ENCODE assay signal across 8 cellular contexts in genomic region chr3:173395073-173395411, GRCh38. TPM values are rescaled to one million over a fixed set of nuclear protein-coding genes. Genes with fewer than 3 reads are reported as not detected.
DNase-seq lines count a peak whose midpoint lies in the region; ATAC-seq and TF ChIP-seq lines count a peak whose summit lies in the region.

No MANE protein-coding gene starts in this region.

- H3K4me3 ChIP-seq in AG10803 (ENCODE audit: low read length) (peak overlapping the region; percentile 84), prostate gland (peak overlapping the region; percentile 54 to 73)

- H3K9me3 ChIP-seq in prostate gland = no peaks in the 10 kb centered on the region

- ATAC-seq in GM19023 (IDR thresholded peaks at IDR 0.05; ENCODE audit: unreplicated experiment) (peak; percentile 43), HG03159 (IDR thresholded peaks at IDR 0.05; ENCODE audit: unreplicated experiment) (peak; percentile 28), T-cell (replicated peaks in 1 of 4) (peak in 2 of 4 experiments; percentile 19 to 22)

- H3K36me3 Mint-ChIP-seq in T-cell = no peaks in the 10 kb centered on the region

- intact Hi-C loops in prostate gland (cut with DNase I) = no loop called here

- H3K4me3 Mint-ChIP-seq in T-cell = peak overlapping the region; percentile 37 to 72 (median 64)

- H3K27me3 ChIP-seq in prostate gland (replicated peaks; ENCODE audit: insufficient read depth) = no peaks in the 10 kb centered on the region

- H3K27ac Mint-ChIP-seq in T-cell = no peak overlapping the region

- TF ChIP-seq POLR2A in prostate gland (IDR thresholded peaks at IDR 0.05) = no peak

- POLR2A ChIA-PET in T-cell (lab: Charles Lee) = interaction anchor here in 1 of 2 donors (0.6 kb wide), 1 partner anchor 846 kb away, joined by 3 read pairs; no protein-coding TSS in a partner anchor

- peaks cover 54 to 57% of the 10 kb centered on the region in 2 donors for H3K27me3 Mint-ChIP-seq in T-cell

- WGBS in prostate gland = 2% methylated on average over 10 of the region's 10 CpGs

- peaks cover 29 to 40% (median 31%) of the 10 kb centered on the region in 3 donors for H3K4me1 Mint-ChIP-seq in T-cell

- H3K9me3 Mint-ChIP-seq in T-cell = peaks cover 0 to 4% (median 0%) of the 10 kb centered on the region in 3 donors

- no peak for DNase-seq in AG10803 (ENCODE audit: low read depth)
- no peak for DNase-seq in T-cell
- peak; percentile 37 for DNase-seq in glomerular endothelial cell (ENCODE audit: extremely low read depth, low read depth, low spot score)
- DNase-seq in prostate gland (ENCODE audit: low spot score) = no peak
- DNase-seq in NCI-H1436 treated with DMSO at 0.1 percent for 48 hours (lab: John Stamatoyannopoulos, UW) = no peak
- DNase-seq in islet precursor cell = no peak

- CTCF ChIA-PET in T-cell (lab: Charles Lee) = no interaction called here

- peak overlapping the region; percentile 87 to 90 for H3K27ac ChIP-seq in prostate gland

- TF ChIP-seq CTCF in AG10803 (conservative IDR thresholded peaks at IDR 0.05; ENCODE audit: low read length) = no peak
- TF ChIP-seq CTCF in prostate gland (IDR thresholded peaks at IDR 0.05) = no peak

- H3K4me1 ChIP-seq in prostate gland (replicated peaks) = no peaks in the 10 kb centered on the region

- no peaks in the 10 kb centered on the region for H3K36me3 ChIP-seq in prostate gland

RNA-seq across cellular contexts. Expression of gene NLGN1, which starts 2.5 kb away (rescaled TPM):
- under 1 TPM in 1 of 5 donors, not detected in 4; 0.18 TPM for total RNA-seq in T-cell
- total RNA-seq in glomerular endothelial cell = 1.3 and 3.0 TPM in 2 replicates
- 10 to 100 TPM in 1 of 2 donors, under 1 TPM in 1; 0.36 to 11.7 TPM for total RNA-seq in prostate gland
